13 cellular contexts compared by ENCODE assay signal in the genomic region with DNA sequence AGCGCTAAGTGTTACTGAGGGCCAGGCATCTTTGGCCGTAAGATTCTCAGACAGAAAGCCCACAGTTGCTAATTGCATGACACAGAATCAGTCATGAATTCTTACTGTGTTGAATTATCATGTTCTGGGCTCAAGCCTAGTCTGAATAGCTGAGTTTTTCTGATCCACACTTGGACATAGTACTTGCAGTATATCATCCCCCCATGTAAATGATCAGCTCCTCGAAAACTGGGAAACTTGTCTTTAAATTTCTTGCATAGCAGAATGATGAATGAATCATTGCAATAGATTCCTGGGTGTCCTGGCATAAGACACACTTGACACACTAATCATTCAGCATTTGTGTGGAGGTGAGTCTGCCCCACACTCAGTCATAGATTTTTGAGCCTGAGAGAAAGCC. TPM values are rescaled to one million over a fixed set of nuclear protein-coding genes. Genes with fewer than 3 reads are reported as not detected.
DNase-seq lines count a peak whose midpoint lies in the region; ATAC-seq and TF ChIP-seq lines count a peak whose summit lies in the region.
"Had no signal": no experiment of that assay in that cellular context is flagged by ENCODE, and none has a peak within 500 bp of the region (broad histone marks: within the 10 kb centered on the region; RNA-seq: fewer than 3 reads in every experiment).

No MANE protein-coding gene starts in this region.

- intact Hi-C loops in posterior vena cava (cut with DNase I): no loop called here

- no peaks in the 10 kb centered on the region for H3K9me3 ChIP-seq in endodermal cell (ENCODE audit: control insufficient read depth, low read length)
- H3K9me3 ChIP-seq: MG63, transverse colon had no signal

- H3K27me3 ChIP-seq in GM23338 (ENCODE audit: insufficient read depth): peaks cover 4% of the 10 kb centered on the region; the same call in 1 of the 2 replicates
- H3K27me3 ChIP-seq in endodermal cell (ENCODE audit: control insufficient read depth, insufficient read depth, low read length, poor library complexity, severe bottlenecking): no peaks in the 10 kb centered on the region
- H3K27me3 ChIP-seq: MG63, transverse colon had no signal

- peaks cover 11% of the 10 kb centered on the region; the same call in 1 of the 2 replicates for H3F3A ChIP-seq in GM23338 (replicated peaks; ENCODE audit: low read depth)

- WGBS in endodermal cell (ENCODE audit: insufficient coverage in 1 of 2, insufficient read length in 1 of 2), 2 experiments: 97 to 100% methylated on average over 3 of the region's 3 CpGs

- peak overlapping the region; percentile 6 for H3K4me3 Mint-ChIP-seq in T-helper 2 cell treated with Interferon-gamma antibody and Interleukin-4, amounts not matched to agents 5 μg/mL and 100 μg/mL, for 36 hours
- H3K4me3 Mint-ChIP-seq in GM23338 (peak overlapping the region; percentile 94; the same call in 1 of the 3 replicates), endodermal cell (peak overlapping the region; percentile 77), osteocyte (ENCODE audit: unreplicated experiment) (peak overlapping the region; percentile 30)

- H3K9ac ChIP-seq in endodermal cell (ENCODE audit: extremely low read depth, low read length, poor library complexity, severe bottlenecking): no peak overlapping the region

- peaks cover 23% of the 10 kb centered on the region for H3K4me1 Mint-ChIP-seq in T-helper 2 cell treated with Interferon-gamma antibody and Interleukin-4, amounts not matched to agents 5 μg/mL and 100 μg/mL, for 36 hours (ENCODE audit: low read depth)
- H3K4me1 Mint-ChIP-seq in GM23338: peaks cover 11% of the 10 kb centered on the region
- peaks cover 34% of the 10 kb centered on the region for H3K4me1 Mint-ChIP-seq in endodermal cell
- peaks cover 14% of the 10 kb centered on the region for H3K4me1 Mint-ChIP-seq in osteocyte (ENCODE audit: unreplicated experiment)

- H3K9me3 Mint-ChIP-seq in T-helper 2 cell treated with Interferon-gamma antibody and Interleukin-4, amounts not matched to agents 5 μg/mL and 100 μg/mL, for 36 hours: no peaks in the 10 kb centered on the region
- H3K9me3 Mint-ChIP-seq in GM23338 (no peaks in the 10 kb centered on the region; the same call in 2 of the 3 replicates), endodermal cell (peaks cover 2% of the 10 kb centered on the region), osteocyte (ENCODE audit: unreplicated experiment) (no peaks in the 10 kb centered on the region)
- H3K9me3 Mint-ChIP-seq: central memory CD8-positive, alpha-beta T cell had no signal

- ATAC-seq in GM23338 (no peak), HG02981 (IDR thresholded peaks at IDR 0.05; ENCODE audit: unreplicated experiment) (no peak)

- no peak overlapping the region for H3K27ac ChIP-seq in GM23338 (ENCODE audit: low read depth)
- no peak overlapping the region for H3K27ac ChIP-seq in endodermal cell (ENCODE audit: low read depth, low read length)
- H3K27ac ChIP-seq: transverse colon had no signal

- TF ChIP-seq CTCF in GM23338 (conservative IDR thresholded peaks at IDR 0.05; ENCODE audit: low read depth in 2 of 2) (no peak), endodermal cell (conservative IDR thresholded peaks at IDR 0.05) (no peak), osteocyte (IDR thresholded peaks at IDR 0.05) (no peak)

- H3K79me2 ChIP-seq in GM23338 (replicated peaks; ENCODE audit: insufficient read depth): peaks cover 29% of the 10 kb centered on the region

- peaks cover 14% of the 10 kb centered on the region for H3K4me1 ChIP-seq in GM23338 (ENCODE audit: insufficient read depth)
- H3K4me1 ChIP-seq in endodermal cell (ENCODE audit: control insufficient read depth, insufficient read depth, low read length): peaks cover 8% of the 10 kb centered on the region

- H3K4me2 ChIP-seq in GM23338: no peak overlapping the region

- peaks cover 5% of the 10 kb centered on the region for H3K36me3 Mint-ChIP-seq in T-helper 2 cell treated with Interferon-gamma antibody and Interleukin-4, amounts not matched to agents 5 μg/mL and 100 μg/mL, for 36 hours (ENCODE audit: low read depth)
- H3K36me3 Mint-ChIP-seq in GM23338 (ENCODE audit: low read depth) (no peaks in the 10 kb centered on the region; the same call in 1 of the 3 replicates), endodermal cell (ENCODE audit: low read depth) (peaks cover 33% of the 10 kb centered on the region), osteocyte (ENCODE audit: unreplicated experiment) (no peaks in the 10 kb centered on the region)

- DNase-seq in T-helper 2 cell treated with Interferon-gamma antibody and Interleukin-4, amounts not matched to agents 5 μg/mL and 100 μg/mL, for 36 hours (ENCODE audit: low spot score): no peak
- DNase-seq in T-helper 2 cell (no peak), GM23338 (ENCODE audit: low spot score) (no peak), endodermal cell (no peak), osteocyte (ENCODE audit: extremely low spot score, unreplicated experiment) (no peak), posterior vena cava (ENCODE audit: low spot score) (no peak), islet precursor cell (no peak)
- DNase-seq: 8988T; MG63; NK-92 treated with Interleukin-12 subunit alpha and Interleukin-12 subunit beta, amount 100 ng/mL, for 24 hours; transverse colon had no signal

- H2AFZ ChIP-seq in GM23338: no peak overlapping the region

- H3K36me3 ChIP-seq in GM23338 (ENCODE audit: insufficient read depth): no peaks in the 10 kb centered on the region
- H3K36me3 ChIP-seq in endodermal cell (ENCODE audit: control insufficient read depth, insufficient read depth, low read length): peaks cover 13% of the 10 kb centered on the region
- H3K36me3 ChIP-seq: MG63, transverse colon had no signal

- H3K9me2 ChIP-seq in GM23338 (ENCODE audit: insufficient read depth): no peaks in the 10 kb centered on the region

- H3K4me3 ChIP-seq in GM23338 (no peak overlapping the region), endodermal cell (ENCODE audit: low read length) (peak overlapping the region; percentile 85)
- H3K4me3 ChIP-seq: MG63 had no signal

- H3K27me3 Mint-ChIP-seq in T-helper 2 cell treated with Interferon-gamma antibody and Interleukin-4, amounts not matched to agents 5 μg/mL and 100 μg/mL, for 36 hours (ENCODE audit: low read depth): peaks cover 9% of the 10 kb centered on the region
- H3K27me3 Mint-ChIP-seq in GM23338 (ENCODE audit: insufficient read depth, low read depth, poor library complexity) (peaks cover 5% of the 10 kb centered on the region), endodermal cell (ENCODE audit: insufficient read depth) (no peaks in the 10 kb centered on the region), osteocyte (ENCODE audit: unreplicated experiment) (peaks cover 4% of the 10 kb centered on the region)

- peaks cover 17% of the 10 kb centered on the region for H4K20me1 ChIP-seq in GM23338 (replicated peaks; ENCODE audit: insufficient read depth)

- H3K27ac Mint-ChIP-seq in T-helper 2 cell treated with Interferon-gamma antibody and Interleukin-4, amounts not matched to agents 5 μg/mL and 100 μg/mL, for 36 hours: no peak overlapping the region
- H3K27ac Mint-ChIP-seq in GM23338 (no peak overlapping the region), endodermal cell (no peak overlapping the region), osteocyte (ENCODE audit: unreplicated experiment) (no peak overlapping the region)

TF ChIP-seq in GM23338, 12 proteins besides CTCF, POLR2A, EP300 and RAD21 (continues in another document):
- TF ChIP-seq, protein P1, sequence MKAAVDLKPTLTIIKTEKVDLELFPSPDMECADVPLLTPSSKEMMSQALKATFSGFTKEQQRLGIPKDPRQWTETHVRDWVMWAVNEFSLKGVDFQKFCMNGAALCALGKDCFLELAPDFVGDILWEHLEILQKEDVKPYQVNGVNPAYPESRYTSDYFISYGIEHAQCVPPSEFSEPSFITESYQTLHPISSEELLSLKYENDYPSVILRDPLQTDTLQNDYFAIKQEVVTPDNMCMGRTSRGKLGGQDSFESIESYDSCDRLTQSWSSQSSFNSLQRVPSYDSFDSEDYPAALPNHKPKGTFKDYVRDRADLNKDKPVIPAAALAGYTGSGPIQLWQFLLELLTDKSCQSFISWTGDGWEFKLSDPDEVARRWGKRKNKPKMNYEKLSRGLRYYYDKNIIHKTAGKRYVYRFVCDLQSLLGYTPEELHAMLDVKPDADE (IDR thresholded peaks at IDR 0.05): no peak
- TF ChIP-seq EZH2phosphoT487 (IDR thresholded peaks at IDR 0.05; ENCODE audit: unreplicated experiment): no peak
- TF ChIP-seq ZNF114 (CRISPR knock-in tag; IDR thresholded peaks at IDR 0.05): no peak

RNA-seq across cellular contexts. Expression of a gene that starts 2.2 kb away (rescaled TPM):
- 6.5 and 7.2 TPM in 2 replicates for total RNA-seq in GM23338 (2014; rRNA removed; shearing (Covaris generic))
- polyA plus RNA-seq in GM23338 (2016; fragmentation: Nextera tagmentation; extraction: Ambion mirVana): 2.3 and 3.2 TPM in 2 replicates
- 10 to 100 TPM; 11.1 to 19.0 TPM for total RNA-seq in endodermal cell
- 3.6 TPM for polyA plus RNA-seq in endodermal cell (2013, experiment 1 of 2)
- 3.4 TPM for polyA plus RNA-seq in endodermal cell (2013, experiment 2 of 2)
- 5.2 and 5.3 TPM in 2 replicates for total RNA-seq in osteocyte
- total RNA-seq in posterior vena cava: 1 to 10 TPM; 5.5 TPM

RNA-seq across cellular contexts. Expression of a gene that starts 51.9 kb away (rescaled TPM):
- total RNA-seq in GM23338 (2014; rRNA removed; shearing (Covaris generic)): 0.89 and 1.6 TPM in 2 replicates
- polyA plus RNA-seq in GM23338 (2016; fragmentation: Nextera tagmentation; extraction: Ambion mirVana): 0.32 and 0.94 TPM in 2 replicates
- total RNA-seq in endodermal cell (1 to 10 TPM; 1.6 to 2.7 TPM), osteocyte (1.2 and 1.3 TPM in 2 replicates), posterior vena cava (1 to 10 TPM; 6.2 to 6.8 TPM)
- polyA plus RNA-seq in endodermal cell (2013, experiment 1 of 2): 1.0 TPM
- polyA plus RNA-seq in endodermal cell (2013, experiment 2 of 2): 0.70 TPM

Comparison
In these comparisons a context has a peak if more than half of its experiments do, and no peak if none do; other contexts are left out.
1. H3K4me3 Mint-ChIP-seq: peak in every context shown above with its lines; median percentile 94 in GM23338; 77 in endodermal cell; 30 in osteocyte; 6 in T-helper 2 cell treated with Interferon-gamma antibody and Interleukin-4, amounts not matched to agents 5 μg/mL and 100 μg/mL, for 36 hours.